ENCODE assay signal across 10 cellular contexts in the genomic region with DNA sequence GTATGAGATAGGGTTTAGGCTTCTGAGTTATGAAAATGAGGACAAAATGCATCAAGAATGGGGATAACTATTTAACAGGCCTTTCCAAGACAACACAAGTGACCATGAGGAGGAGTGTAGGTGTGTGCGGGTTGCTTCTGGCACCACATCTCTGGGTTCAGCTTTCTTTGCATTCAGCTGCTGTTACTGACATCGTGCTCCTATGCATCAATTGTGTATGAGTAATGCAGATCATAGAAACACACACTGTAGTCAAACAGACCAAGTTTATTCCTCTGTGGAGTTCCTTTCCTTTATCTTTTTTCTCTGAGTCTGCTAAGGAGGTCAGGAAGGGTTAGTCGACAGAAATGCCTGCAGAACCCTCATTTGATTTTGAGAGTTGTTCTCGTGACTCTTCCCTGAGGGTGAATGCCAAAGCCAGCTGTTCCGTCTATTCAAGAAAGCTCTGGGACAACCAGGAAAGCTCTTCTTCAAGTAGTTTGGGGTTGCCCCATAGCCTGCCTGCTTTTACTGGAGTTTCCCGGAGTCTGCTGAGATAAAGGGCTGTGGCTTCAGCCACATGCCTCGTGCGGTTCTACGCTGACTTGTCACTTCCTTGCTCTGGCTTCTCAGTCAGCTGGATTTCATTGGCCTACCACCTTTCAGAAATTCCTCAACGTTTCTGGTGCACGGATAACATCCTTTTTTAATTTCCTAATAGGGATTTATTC.
DNase-seq lines count a peak whose midpoint lies in the region; ATAC-seq, FAIRE-seq and TF ChIP-seq lines count a peak whose summit lies in the region.
"Had no signal": no experiment of that assay in that cellular context is flagged by ENCODE, and none has a peak within 500 bp of the region (broad histone marks: within the 10 kb centered on the region; RNA-seq: fewer than 3 reads in every experiment).

No MANE protein-coding gene starts in this region.

- BruUV-seq in K562 (replicated peaks; lab: Mats Ljungman, UMichigan): no TSS peak

- H3K36me3 ChIP-seq in K562 (ENCODE audit: control insufficient read depth, insufficient read depth, low read length): no peaks in the 10 kb centered on the region
- no peaks in the 10 kb centered on the region for H3K36me3 ChIP-seq in naive thymus-derived CD4-positive, alpha-beta T cell (ENCODE audit: control insufficient read depth in 2 of 3, insufficient read depth in 3 of 3, low read length in 3 of 3)
- no peaks in the 10 kb centered on the region for H3K36me3 ChIP-seq in neural progenitor cell

- H4K20me1 ChIP-seq in K562 (replicated peaks; ENCODE audit: control insufficient read depth, insufficient read depth, low read length) (no peaks in the 10 kb centered on the region; the same call in 1 of the 2 replicates), neural progenitor cell (ENCODE audit: low read depth) (no peaks in the 10 kb centered on the region)

- DNase-seq in GDM1 (lab: John Stamatoyannopoulos, UW) (peak; percentile 63), LHCN-M2 (ENCODE audit: low read depth) (peak; percentile 86), K562 (ENCODE audit: extremely low read depth in 1 of 4, low spot score in 3 of 4) (no peak), NOMO-1 treated with DMSO at 0.1 percent for 48 hours (lab: John Stamatoyannopoulos, UW; ENCODE audit: unreplicated experiment) (no peak), neural progenitor cell (ENCODE audit: low spot score) (no peak)
- peak in 2 of 9 donors; percentile 17 for DNase-seq in naive thymus-derived CD4-positive, alpha-beta T cell
- DNase-seq: activated effector memory CD4-positive, alpha-beta T cell treated with Interleukin-2 at 50 U/mL for 16 hours; right cardiac atrium had no signal

- H3K27ac Mint-ChIP-seq in naive thymus-derived CD4-positive, alpha-beta T cell: peak overlapping the region in 1 of 9 donors; percentile 47
- no peak overlapping the region for H3K27ac Mint-ChIP-seq in neural progenitor cell

- CTCF ChIA-PET in K562 (lab: Yijun Ruan, JAX; ENCODE audit: low intra/inter-chr PET ratio): no interaction called here
- CTCF ChIA-PET in naive thymus-derived CD4-positive, alpha-beta T cell (lab: Charles Lee): interaction anchor here (0.6 kb wide), 1 partner anchor 305 kb away, joined by 3 read pairs; no protein-coding TSS in a partner anchor

- H3K4me2 ChIP-seq in K562 (ENCODE audit: insufficient read depth, low read length) (no peak overlapping the region), neural progenitor cell (no peak overlapping the region)

- intact Hi-C loops in K562 (cut with micrococcal nuclease): no loop called here
- intact Hi-C loops in naive thymus-derived CD4-positive, alpha-beta T cell (cut with micrococcal nuclease): no loop called here

- POLR2A ChIA-PET in K562 (lab: Yijun Ruan, JAX): interaction anchor here (0.6 to 1.2 kb wide), 3 partner anchors 10 to 351 kb away, joined by 3 read pairs; no protein-coding TSS in a partner anchor
- POLR2A ChIA-PET in naive thymus-derived CD4-positive, alpha-beta T cell (lab: Charles Lee): no interaction called here

- no peak for FAIRE-seq in K562 (lab: Jason Lieb, UNC)
- FAIRE-seq: GM18507 had no signal

- H3K4me3 Mint-ChIP-seq in naive thymus-derived CD4-positive, alpha-beta T cell: peak overlapping the region in 2 of 10 donors; percentile 6 to 60
- H3K4me3 Mint-ChIP-seq in neural progenitor cell: no peak overlapping the region

- no peak for TF ChIP-seq EP300 in K562 (IDR thresholded peaks at IDR 0.05; ENCODE audit: low read length)

- no peak for TF ChIP-seq POLR2A in K562 (conservative IDR thresholded peaks at IDR 0.05)

- H3K79me2 ChIP-seq in K562 (ENCODE audit: control insufficient read depth, insufficient read depth, low read length) (no peaks in the 10 kb centered on the region), neural progenitor cell (ENCODE audit: low read depth) (no peaks in the 10 kb centered on the region)

- H3K27me3 Mint-ChIP-seq in naive thymus-derived CD4-positive, alpha-beta T cell: peaks cover 0 to 39% (median 0%) of the 10 kb centered on the region in 5 donors
- peaks cover under 1% of the 10 kb centered on the region for H3K27me3 Mint-ChIP-seq in neural progenitor cell (ENCODE audit: insufficient read depth, low read depth)

- ATAC-seq in K562: no peak
- ATAC-seq in naive thymus-derived CD4-positive, alpha-beta T cell: peak; percentile 61
- ATAC-seq in esophagus mucosa: no peak
- ATAC-seq: right cardiac atrium had no signal

- peaks cover 4% of the 10 kb centered on the region for H3K9me1 ChIP-seq in K562 (ENCODE audit: control insufficient read depth, insufficient read depth, low read length)

- H3K4me1 ChIP-seq in K562 (replicated peaks in 1 of 2; ENCODE audit: control insufficient read depth in 2 of 2, insufficient read depth in 2 of 2, low read length in 2 of 2) (no peaks in the 10 kb centered on the region), neural progenitor cell (no peaks in the 10 kb centered on the region)
- peaks cover 0 to 8% of the 10 kb centered on the region in 2 donors for H3K4me1 ChIP-seq in naive thymus-derived CD4-positive, alpha-beta T cell (ENCODE audit: control insufficient read depth in 2 of 2, insufficient read depth in 2 of 2, low read length in 2 of 2)

- peaks cover 11 to 38% (median 20%) of the 10 kb centered on the region in 11 donors for H3K9me3 Mint-ChIP-seq in naive thymus-derived CD4-positive, alpha-beta T cell
- peaks cover 12% of the 10 kb centered on the region for H3K9me3 Mint-ChIP-seq in neural progenitor cell

- under 1% methylated on average over 11 of the region's 11 CpGs for WGBS in K562 (ENCODE audit: insufficient coverage, low coverage, missing lambda C conversion rate)

- H3K27me3 ChIP-seq in K562 (ENCODE audit: control insufficient read depth in 2 of 2, insufficient read depth in 2 of 2, low read length in 2 of 2) (no peaks in the 10 kb centered on the region; a peak in 1 of 5 replicates), neural progenitor cell (no peaks in the 10 kb centered on the region)
- no peaks in the 10 kb centered on the region for H3K27me3 ChIP-seq in naive thymus-derived CD4-positive, alpha-beta T cell (ENCODE audit: control insufficient read depth in 2 of 2, insufficient read depth in 2 of 2, low read length in 2 of 2)

- H3K9me3 ChIP-seq in K562 (replicated peaks; ENCODE audit: control insufficient read depth, insufficient read depth, low read depth, low read length): no peaks in the 10 kb centered on the region; the same call in 1 of the 2 replicates
- H3K9me3 ChIP-seq in naive thymus-derived CD4-positive, alpha-beta T cell (ENCODE audit: control insufficient read depth in 2 of 3, low read length in 3 of 3): peaks cover 0 to 6% (median 2%) of the 10 kb centered on the region in 3 experiments
- no peaks in the 10 kb centered on the region for H3K9me3 ChIP-seq in neural progenitor cell (ENCODE audit: low read depth)

- H3K9ac ChIP-seq in K562 (ENCODE audit: insufficient read depth in 1 of 2, low read depth in 2 of 2, low read length in 2 of 2) (no peak overlapping the region), neural progenitor cell (no peak overlapping the region)

- TF ChIP-seq CTCF in K562 (IDR thresholded peaks at IDR 0.05 in 2 of 3, conservative IDR thresholded peaks at IDR 0.05 in 1 of 3; ENCODE audit: insufficient read depth in 2 of 3, low read depth in 1 of 3, low read length in 3 of 3) (no peak), neural progenitor cell (IDR thresholded peaks at IDR 0.05) (no peak)

- H3F3A ChIP-seq in neural progenitor cell (ENCODE audit: low read depth): no peaks in the 10 kb centered on the region

- H2AFZ ChIP-seq in K562 (ENCODE audit: low read depth, low read length): no peak overlapping the region
- H2AFZ ChIP-seq in neural progenitor cell (replicated peaks): no peak overlapping the region

- TF ChIP-seq RAD21 in K562 (CRISPR knock-in tag; conservative IDR thresholded peaks at IDR 0.05 in 1 of 2, IDR thresholded peaks at IDR 0.05 in 1 of 2): no peak

- in situ Hi-C loops in K562 (cut with MboI): no loop called here

- H3K4me1 Mint-ChIP-seq in naive thymus-derived CD4-positive, alpha-beta T cell: peaks cover 4 to 23% (median 16%) of the 10 kb centered on the region in 7 donors
- peaks cover 5% of the 10 kb centered on the region for H3K4me1 Mint-ChIP-seq in neural progenitor cell

- H3K27ac ChIP-seq in K562 (ENCODE audit: extremely low read depth, low read depth, low read length): no peak overlapping the region
- H3K27ac ChIP-seq in naive thymus-derived CD4-positive, alpha-beta T cell (ENCODE audit: low read depth, low read length): no peak overlapping the region
- H3K27ac ChIP-seq in neural progenitor cell: no peak overlapping the region

- H3K4me3 ChIP-seq in K562 (no peak overlapping the region), neural progenitor cell (no peak overlapping the region)
- no peak overlapping the region for H3K4me3 ChIP-seq in naive thymus-derived CD4-positive, alpha-beta T cell (ENCODE audit: low read length)

- peaks cover 0 to 18% (median 12%) of the 10 kb centered on the region in 5 donors for H3K36me3 Mint-ChIP-seq in naive thymus-derived CD4-positive, alpha-beta T cell
- no peaks in the 10 kb centered on the region for H3K36me3 Mint-ChIP-seq in neural progenitor cell

TF ChIP-seq in K562, 482 proteins besides CTCF, POLR2A, EP300 and RAD21 (continues in another document):
- TF ChIP-seq RB1 (IDR thresholded peaks at IDR 0.05; ENCODE audit: low read depth) (no peak), ZNF134 (CRISPR knock-in tag; conservative IDR thresholded peaks at IDR 0.05) (peak; percentile 41; the same call in 1 of the 2 replicates), CEBPG (CRISPR knock-in tag; IDR thresholded peaks at IDR 0.05) (no peak), CEBPG (tag; conservative IDR thresholded peaks at IDR 0.05 in 1 of 2, IDR thresholded peaks at IDR 0.05 in 1 of 2) (peak in 1 of 2 experiments; percentile 35; a peak in 1 of 4 replicates), L3MBTL2 (IDR thresholded peaks at IDR 0.05) (0 out of 2 replicates have a peak, but pooled peaks have one; percentile 26), KLF13 (tag; IDR thresholded peaks at IDR 0.05; ENCODE audit: borderline replicate concordance, low read depth) (no peak), SPI1 (IDR thresholded peaks at IDR 0.05; ENCODE audit: borderline replicate concordance, low read depth, low read length) (0 out of 2 replicates have a peak, but pooled peaks have one; percentile 1), DDX20 (tag; IDR thresholded peaks at IDR 0.05; ENCODE audit: low read depth) (no peak)

Comparison
In these comparisons a context has a peak if more than half of its experiments do, and no peak if none do; other contexts are left out.
1. DNase-seq: peak in GDM1 (single experiment) and LHCN-M2 (single experiment); none in K562 (0 of 4), NOMO-1 treated with DMSO at 0.1 percent for 48 hours (single experiment) and neural progenitor cell (single experiment).